11 cellular contexts compared by ENCODE assay signal in genomic region chr11:67409781-67410368, GRCh38. TPM values are rescaled to one million over a fixed set of nuclear protein-coding genes. Genes with fewer than 3 reads are reported as not detected.
DNase-seq lines count a peak whose midpoint lies in the region; ATAC-seq and TF ChIP-seq lines count a peak whose summit lies in the region.
"Had no signal": no experiment of that assay in that cellular context is flagged by ENCODE, and none has a peak within 500 bp of the region (broad histone marks: within the 10 kb centered on the region; RNA-seq: fewer than 3 reads in every experiment).

No MANE protein-coding gene starts in this region.

- H3K4me3 ChIP-seq in OCI-LY1 (ENCODE audit: low read depth, low read length, poor library complexity, severe bottlenecking) (peak overlapping the region; percentile 30), esophagus squamous epithelium (peak overlapping the region in 3 of 4 donors; percentile 13 to 48 (median 13)), thymus (ENCODE audit: low read length) (peak overlapping the region; percentile 55)

- H3K4me1 ChIP-seq in OCI-LY1 (ENCODE audit: insufficient read depth, low read length, severe bottlenecking) (peaks cover 74% of the 10 kb centered on the region), esophagus squamous epithelium (peaks cover 0 to 55% (median 2%) of the 10 kb centered on the region in 3 donors), thymus (ENCODE audit: control insufficient read depth, insufficient read depth, low read length) (peaks cover 87% of the 10 kb centered on the region)

- peak; percentile 78 for DNase-seq in activated CD8-positive, alpha-beta memory T cell treated with anti-CD3 and anti-CD28 coated beads for 24 hours
- no peak for DNase-seq in activated CD8-positive, alpha-beta memory T cell treated with anti-CD3 and anti-CD28 coated beads, Interleukin-2, amount 50 U/mL, for 4 hours
- DNase-seq in esophagus squamous epithelium (lab: John Stamatoyannopoulos, UW) (no peak), mucosa of gallbladder (ENCODE audit: low spot score) (no peak), HCEC 1CT (no peak)
- DNase-seq: nephron progenitor cell had no signal

- H3K36me3 ChIP-seq in OCI-LY1 (ENCODE audit: insufficient read depth, low read length) = peaks cover 22% of the 10 kb centered on the region; the same call in 1 of the 2 replicates
- no peaks in the 10 kb centered on the region for H3K36me3 ChIP-seq in esophagus squamous epithelium
- peaks cover 33% of the 10 kb centered on the region for H3K36me3 ChIP-seq in thymus (ENCODE audit: control insufficient read depth, insufficient read depth)

- intact Hi-C loops in esophagus squamous epithelium (cut with DNase I) = no loop called here

- H3K27me3 ChIP-seq in OCI-LY1 (ENCODE audit: insufficient read depth, low read length) = peaks cover 1% of the 10 kb centered on the region; the same call in 1 of the 2 replicates
- H3K27me3 ChIP-seq in esophagus squamous epithelium = peaks cover 0 to 82% (median 0%) of the 10 kb centered on the region in 4 donors
- H3K27me3 ChIP-seq in thymus (ENCODE audit: control insufficient read depth, insufficient read depth) = no peaks in the 10 kb centered on the region

- TF ChIP-seq POLR2A in esophagus squamous epithelium (IDR thresholded peaks at IDR 0.05) = peak in 1 of 4 donors; percentile 31

- peak overlapping the region; percentile 89 for H3K4me2 ChIP-seq in OCI-LY1 (ENCODE audit: low read length)

- TF ChIP-seq CTCF in OCI-LY1 (IDR thresholded peaks at IDR 0.05; ENCODE audit: low read length) (no peak), esophagus squamous epithelium (IDR thresholded peaks at IDR 0.05) (no peak)

- H3K9me2 ChIP-seq in OCI-LY1 (ENCODE audit: low read depth, low read length) = no peaks in the 10 kb centered on the region

- H2AFZ ChIP-seq in OCI-LY1 (ENCODE audit: low read length) = no peak overlapping the region

- H3K9ac ChIP-seq in OCI-LY1 (ENCODE audit: low read length) = peak overlapping the region; percentile 94

- H3K9me3 ChIP-seq in OCI-LY1 (ENCODE audit: low read length) = no peaks in the 10 kb centered on the region
- no peaks in the 10 kb centered on the region for H3K9me3 ChIP-seq in esophagus squamous epithelium
- no peaks in the 10 kb centered on the region for H3K9me3 ChIP-seq in thymus (ENCODE audit: control insufficient read depth)

- no peaks in the 10 kb centered on the region for H3K79me2 ChIP-seq in OCI-LY1 (ENCODE audit: insufficient read depth, low read length)

- peak overlapping the region; percentile 93 for H3K27ac ChIP-seq in OCI-LY1 (ENCODE audit: low read depth, low read length, poor library complexity, severe bottlenecking)
- peak overlapping the region in 2 of 4 donors; percentile 45 to 65 for H3K27ac ChIP-seq in esophagus squamous epithelium
- peak overlapping the region; percentile 98 for H3K27ac ChIP-seq in thymus (ENCODE audit: low read depth)
- H3K27ac ChIP-seq: epithelial cell of prostate had no signal

- ATAC-seq in GM19467 (IDR thresholded peaks at IDR 0.05; ENCODE audit: unreplicated experiment) = no peak

- no peaks in the 10 kb centered on the region for H3F3A ChIP-seq in OCI-LY1 (ENCODE audit: insufficient read depth, low read length)

- 10 to 19% methylated on average over 2 to 9 of the region's 13 CpGs for WGBS in esophagus squamous epithelium, 2 donors
- WGBS in thymus = 27% methylated on average over 13 of the region's 13 CpGs

- no peaks in the 10 kb centered on the region for H4K20me1 ChIP-seq in OCI-LY1 (ENCODE audit: insufficient read depth, low read length)

RNA-seq across cellular contexts. Expression of gene CARNS1, which starts 5.6 kb away (rescaled TPM):
- total RNA-seq in esophagus squamous epithelium (under 1 TPM; 0.09 to 0.76 (median 0.25) TPM), mucosa of gallbladder (78.4 TPM)
- polyA plus RNA-seq in thymus = 1.7 TPM

RNA-seq across cellular contexts. Expression of gene TBC1D10C, which starts 6.0 kb away (rescaled TPM):
- total RNA-seq in esophagus squamous epithelium = 1 to 10 TPM; 1.7 to 7.2 (median 3.5) TPM
- polyA plus RNA-seq in thymus = 318 TPM
- 10.6 TPM for total RNA-seq in mucosa of gallbladder
- polyA plus RNA-seq: BJ had no signal

RNA-seq across cellular contexts. Expression of gene PPP1CA, which starts 8.2 kb away (rescaled TPM):
- total RNA-seq in esophagus squamous epithelium (100 to 1,000 TPM; 146 to 202 (median 185) TPM), mucosa of gallbladder (140 TPM)
- 141 TPM for polyA plus RNA-seq in thymus

RNA-seq across cellular contexts. Expression of gene RAD9A, which starts 18.1 kb away (rescaled TPM):
- total RNA-seq in esophagus squamous epithelium = 10 to 100 TPM; 10.6 to 18.3 (median 12.7) TPM
- polyA plus RNA-seq in thymus = 35.2 TPM
- 45.0 TPM for total RNA-seq in mucosa of gallbladder

RNA-seq across cellular contexts. Expression of gene RPS6KB2, which starts 18.4 kb away (rescaled TPM):
- total RNA-seq in esophagus squamous epithelium (100 to 1,000 TPM in 3 of 4 donors, 10 to 100 TPM in 1; 67.5 to 121 (median 113) TPM), mucosa of gallbladder (39.7 TPM)
- 76.8 TPM for polyA plus RNA-seq in thymus

Comparison
In these comparisons a context has a peak if more than half of its experiments do, and no peak if none do; other contexts are left out.
1. RNA of gene CARNS1, which starts 5.6 kb away (total RNA-seq): 78.4 TPM in mucosa of gallbladder (single experiment); 0.09 to 0.76 TPM in esophagus squamous epithelium; every median in the first group is over 10 times any median in the second.
2. Peak in every context shown above with its lines, with median percentiles within 50 percentile points of each other: H3K4me3 ChIP-seq.